In genomic region chr4:88037447-88037846, GRCh38 we compare ENCODE assay signal across 8 cellular contexts.
"Had no signal": no experiment of that assay in that cellular context is flagged by ENCODE, and none has a peak within 500 bp of the region (broad histone marks: within the 10 kb centered on the region; RNA-seq: fewer than 3 reads in every experiment).

No MANE protein-coding gene starts in this region.

- H3K9me3 ChIP-seq: HAP-1 had no signal

- H3K9ac ChIP-seq: GM23248 had no signal

- H3K4me1 ChIP-seq: HAP-1 had no signal

- ATAC-seq: HCT116, K562 had no signal

- H3K4me3 ChIP-seq: GM23248, HAP-1, K562 had no signal

- H2AFZ ChIP-seq: GM23248 had no signal

- H3K27ac ChIP-seq: GM23248 had no signal

- DNase-seq: GM23248, GOT3, H7, HFFc6, IMR-90 had no signal
